In the genomic region with DNA sequence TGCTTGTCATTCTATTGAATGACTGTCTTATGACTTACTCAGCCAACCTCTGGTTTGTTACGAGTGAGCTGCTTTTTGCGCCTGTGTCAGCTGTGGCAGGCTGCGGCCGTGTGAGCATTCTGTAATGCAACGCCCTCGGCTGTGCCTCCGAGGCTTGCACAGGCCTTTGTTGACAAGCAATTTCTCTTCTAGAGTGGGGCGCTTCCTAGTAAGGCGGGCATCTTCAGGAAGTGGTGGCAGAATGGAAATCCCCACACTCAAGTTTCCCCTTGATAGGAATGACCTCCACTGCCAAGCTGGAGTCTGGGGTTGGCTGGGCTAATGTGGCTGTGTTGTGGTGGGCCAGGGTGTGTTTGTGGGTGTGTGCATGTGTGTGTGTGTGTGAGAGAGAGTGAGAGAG, we compare ENCODE assay signal across 10 cellular contexts. TPM values are rescaled to one million over a fixed set of nuclear protein-coding genes. Genes with fewer than 3 reads are reported as not detected.
DNase-seq lines count a peak whose midpoint lies in the region; ATAC-seq lines count a peak whose summit lies in the region.
"Had no signal": no experiment of that assay in that cellular context is flagged by ENCODE, and none has a peak within 500 bp of the region (broad histone marks: within the 10 kb centered on the region; RNA-seq: fewer than 3 reads in every experiment).

No MANE protein-coding gene starts in this region.

- POLR2A ChIA-PET in naive thymus-derived CD8-positive, alpha-beta T cell (lab: Charles Lee) = no interaction called here

- no peaks in the 10 kb centered on the region for H3K27me3 Mint-ChIP-seq in activated T-cell treated with anti-CD3 and anti-CD28 coated beads, Interleukin-2, amount 50 U/mL, for 4 hours (ENCODE audit: low read depth)
- peaks cover 0 to 25% (median 7%) of the 10 kb centered on the region in 5 donors for H3K27me3 Mint-ChIP-seq in naive thymus-derived CD8-positive, alpha-beta T cell

- peak; percentile 89 to 96 for ATAC-seq in activated T-cell treated with anti-CD3 and anti-CD28 coated beads, Interleukin-2, amount 50 U/mL, for 4 hours
- ATAC-seq in naive thymus-derived CD8-positive, alpha-beta T cell = peak; percentile 94 to 95
- ATAC-seq in GM18861 (IDR thresholded peaks at IDR 0.05; ENCODE audit: unreplicated experiment) = no peak
- ATAC-seq: left lung had no signal

- DNase-seq in COLO668 (lab: John Stamatoyannopoulos, UW; ENCODE audit: unreplicated experiment) (peak; percentile 59), NCI-H510A treated with DMSO at 0.1 percent for 48 hours (lab: John Stamatoyannopoulos, UW) (peak; percentile 27), 8988T (no peak), SW 1271 (lab: John Stamatoyannopoulos, UW) (no peak), posterior cingulate gyrus (no peak)
- DNase-seq in activated T-cell treated with anti-CD3 and anti-CD28 coated beads, Interleukin-2, amount 50 U/mL, for 4 hours = peak; percentile 23
- DNase-seq in naive thymus-derived CD8-positive, alpha-beta T cell = peak in 9 of 10 donors; percentile 27 to 70 (median 37)
- DNase-seq: left lung had no signal

- H3K4me1 Mint-ChIP-seq in activated T-cell treated with anti-CD3 and anti-CD28 coated beads, Interleukin-2, amount 50 U/mL, for 4 hours (ENCODE audit: low read depth) = peaks cover 29% of the 10 kb centered on the region
- peaks cover 4 to 23% (median 15%) of the 10 kb centered on the region in 4 donors for H3K4me1 Mint-ChIP-seq in naive thymus-derived CD8-positive, alpha-beta T cell
- H3K4me1 Mint-ChIP-seq: B cell had no signal

- H3K4me3 Mint-ChIP-seq in activated T-cell treated with anti-CD3 and anti-CD28 coated beads, Interleukin-2, amount 50 U/mL, for 4 hours = no peak overlapping the region
- H3K4me3 Mint-ChIP-seq in naive thymus-derived CD8-positive, alpha-beta T cell = peak overlapping the region in 9 of 10 donors; percentile 1 to 84 (median 33)
- H3K4me3 Mint-ChIP-seq: B cell had no signal

- peak overlapping the region; percentile 55 to 94 (median 81) for H3K27ac Mint-ChIP-seq in naive thymus-derived CD8-positive, alpha-beta T cell
- H3K27ac Mint-ChIP-seq: B cell had no signal

- no peaks in the 10 kb centered on the region for H3K36me3 Mint-ChIP-seq in activated T-cell treated with anti-CD3 and anti-CD28 coated beads, Interleukin-2, amount 50 U/mL, for 4 hours (ENCODE audit: insufficient read depth)
- peaks cover 0 to 5% (median 4%) of the 10 kb centered on the region in 3 donors for H3K36me3 Mint-ChIP-seq in naive thymus-derived CD8-positive, alpha-beta T cell

- no peaks in the 10 kb centered on the region for H3K9me3 Mint-ChIP-seq in activated T-cell treated with anti-CD3 and anti-CD28 coated beads, Interleukin-2, amount 50 U/mL, for 4 hours
- H3K9me3 Mint-ChIP-seq in naive thymus-derived CD8-positive, alpha-beta T cell = peaks cover 0 to 20% (median 2%) of the 10 kb centered on the region in 9 donors

- intact Hi-C loops in posterior cingulate gyrus (cut with DNase I) = no loop called here

RNA-seq across cellular contexts. Expression of a gene that starts 20.2 kb away (rescaled TPM):
- under 1 TPM; 0.23 to 0.90 (median 0.37) TPM for total RNA-seq in activated T-cell treated with anti-CD3 and anti-CD28 coated beads, Interleukin-2, amount 50 U/mL, for 4 hours
- total RNA-seq in naive thymus-derived CD8-positive, alpha-beta T cell = not detected
- polyA plus RNA-seq in naive thymus-derived CD8-positive, alpha-beta T cell = under 1 TPM in 1 of 3 donors, not detected in 2; 0.03 TPM

RNA-seq across cellular contexts. Expression of a gene that starts 38.9 kb away (rescaled TPM):
- 10 to 100 TPM; 69.7 to 84.4 (median 74.1) TPM for total RNA-seq in activated T-cell treated with anti-CD3 and anti-CD28 coated beads, Interleukin-2, amount 50 U/mL, for 4 hours
- total RNA-seq in naive thymus-derived CD8-positive, alpha-beta T cell = 10 to 100 TPM; 52.2 to 56.6 TPM
- 100 to 1,000 TPM in 2 of 3 donors, 10 to 100 TPM in 1; 74.7 to 105 (median 100) TPM for polyA plus RNA-seq in naive thymus-derived CD8-positive, alpha-beta T cell

Comparison
In these comparisons a context has a peak if more than half of its experiments do, and no peak if none do; other contexts are left out.
1. DNase-seq: peak in COLO668 (single experiment), NCI-H510A treated with DMSO at 0.1 percent for 48 hours (single experiment), activated T-cell treated with anti-CD3 and anti-CD28 coated beads, Interleukin-2, amount 50 U/mL, for 4 hours (single experiment) and naive thymus-derived CD8-positive, alpha-beta T cell (9 of 10); none in 8988T (single experiment), SW 1271 (0 of 2) and posterior cingulate gyrus (0 of 10).